In the genomic region with DNA sequence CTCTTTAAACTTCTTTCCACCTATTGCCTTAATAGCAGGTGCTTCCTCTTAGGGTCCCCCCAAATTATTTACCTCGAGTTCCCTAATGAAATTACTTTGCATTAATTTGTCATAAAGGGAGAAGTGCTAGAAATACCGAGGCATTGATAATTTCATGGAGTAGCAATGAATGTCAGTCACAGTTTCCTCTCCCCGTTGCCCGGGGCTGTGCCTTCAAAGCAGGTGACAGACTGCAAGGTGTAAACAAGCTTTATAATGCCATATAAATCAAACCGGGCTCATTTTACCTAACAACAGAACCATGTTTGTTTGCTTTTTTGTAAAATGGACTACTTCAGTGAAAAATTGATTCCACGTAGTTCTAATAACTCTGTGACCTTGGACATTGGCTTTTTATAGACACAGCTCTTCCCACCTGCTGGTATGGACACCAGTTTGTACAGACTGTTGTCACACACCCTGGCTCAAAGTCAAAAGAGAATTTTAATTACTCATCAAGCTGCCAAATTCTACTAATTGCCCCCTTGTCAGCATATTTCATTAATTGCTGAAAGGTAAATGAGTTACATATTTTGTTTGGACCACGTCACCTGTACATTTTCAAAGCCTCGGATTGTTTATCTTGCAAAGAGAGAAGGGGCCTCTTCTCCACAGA, we compare ENCODE assay signal across 19 cellular contexts.
DNase-seq lines count a peak whose midpoint lies in the region; TF ChIP-seq lines count a peak whose summit lies in the region.
"Had no signal": no experiment of that assay in that cellular context is flagged by ENCODE, and none has a peak within 500 bp of the region (broad histone marks: within the 10 kb centered on the region; RNA-seq: fewer than 3 reads in every experiment).

No MANE protein-coding gene starts in this region.

- H3K36me3 ChIP-seq in neural cell (ENCODE audit: insufficient read depth, low read length): no peaks in the 10 kb centered on the region
- H3K36me3 ChIP-seq: SJCRH30, suprapubic skin had no signal

- H3K79me2 ChIP-seq in neural cell (replicated peaks; ENCODE audit: insufficient read depth, low read length): no peaks in the 10 kb centered on the region

- peak overlapping the region; percentile 51 for H3K4me3 ChIP-seq in neural cell (ENCODE audit: low read length)
- H3K4me3 ChIP-seq: SJCRH30, suprapubic skin had no signal

- TF ChIP-seq RAD21 in neural cell (conservative IDR thresholded peaks at IDR 0.05): no peak

- DNase-seq in DMS79 treated with DMSO at 0.1 percent for 48 hours (lab: John Stamatoyannopoulos, UW) (peak; percentile 76), NCI-H146 (lab: John Stamatoyannopoulos, UW) (peak; percentile 96), SHP77 treated with DMSO at 0.1 percent for 48 hours (lab: John Stamatoyannopoulos, UW) (peak; percentile 87), substantia nigra (lab: John Stamatoyannopoulos, UW) (no peak), activated gamma-delta T cell treated with Interleukin-2 at 50 U/mL for 16 hours (no peak), NCI-H2227 treated with DMSO at 0.1 percent for 48 hours (lab: John Stamatoyannopoulos, UW) (no peak)
- DNase-seq: activated CD4-positive, CD25-positive, alpha-beta regulatory T cell; activated CD8-positive, alpha-beta T cell treated with anti-CD3 and anti-CD28 coated beads for 36 hours; activated T-cell treated with anti-CD3 and anti-CD28 coated beads, Interleukin-2, amount 50 U/mL, for 48 hours; CD8-positive, alpha-beta T cell; effector memory CD4-positive, alpha-beta T cell; EL; left cardiac atrium; NCI-H1048; SJCRH30; stimulated activated CD8-positive, alpha-beta memory T cell treated with anti-CD3 and anti-CD28 coated beads, Interleukin-4, amount 100 ng/mL, for 48 hours; T-helper 17 cell had no signal

- H4K20me1 ChIP-seq in neural cell (ENCODE audit: insufficient read depth): no peaks in the 10 kb centered on the region

- H2AFZ ChIP-seq in neural cell (ENCODE audit: low read depth, low read length): no peak overlapping the region

- no peak for TF ChIP-seq CTCF in neural cell (IDR thresholded peaks at IDR 0.05; ENCODE audit: poor library complexity, severe bottlenecking)

- H3K27me3 ChIP-seq in neural cell (ENCODE audit: insufficient read depth, low read depth, low read length): no peaks in the 10 kb centered on the region
- H3K27me3 ChIP-seq: SJCRH30, suprapubic skin had no signal

- no peak overlapping the region for H3K9ac ChIP-seq in neural cell (ENCODE audit: low read length)

- no peak for TF ChIP-seq EP300 in neural cell (conservative IDR thresholded peaks at IDR 0.05; ENCODE audit: poor library complexity, severe bottlenecking)

- no peaks in the 10 kb centered on the region for H3K9me2 ChIP-seq in neural cell (ENCODE audit: insufficient read depth, low read length)

- peaks cover 4% of the 10 kb centered on the region for H3F3A ChIP-seq in neural cell (ENCODE audit: insufficient read depth, low read length, poor library complexity, severe bottlenecking)

- peak overlapping the region; percentile 58 for H3K27ac ChIP-seq in neural cell (ENCODE audit: low read length)
- no peak overlapping the region for H3K27ac ChIP-seq in substantia nigra (ENCODE audit: low read depth, low read length, poor library complexity, severe bottlenecking)
- H3K27ac ChIP-seq: SJCRH30, suprapubic skin had no signal

- no peak overlapping the region for H3K4me2 ChIP-seq in neural cell (ENCODE audit: low read length)

- H3K9me3 ChIP-seq in neural cell (ENCODE audit: low read length): no peaks in the 10 kb centered on the region
- H3K9me3 ChIP-seq: SJCRH30, suprapubic skin had no signal

TF ChIP-seq in neural cell, 6 proteins besides CTCF, POLR2A, EP300 and RAD21:
- TF ChIP-seq REST (IDR thresholded peaks at IDR 0.05; ENCODE audit: borderline replicate concordance): no peak
- TF ChIP-seq EZH2 (IDR thresholded peaks at IDR 0.05; ENCODE audit: borderline replicate concordance, insufficient read depth, low read length, poor library complexity, severe bottlenecking): no peak
- no peak for TF ChIP-seq TAF1 (IDR thresholded peaks at IDR 0.05; ENCODE audit: low read depth)
- no peak for TF ChIP-seq MXI1 (conservative IDR thresholded peaks at IDR 0.05; ENCODE audit: poor library complexity, severe bottlenecking)
- no peak for TF ChIP-seq SMC3 (conservative IDR thresholded peaks at IDR 0.05; ENCODE audit: poor library complexity)
- no peak for TF ChIP-seq POLR2AphosphoS5 (IDR thresholded peaks at IDR 0.05)

Comparison
In these comparisons a context has a peak if more than half of its experiments do, and no peak if none do; other contexts are left out.
1. DNase-seq: peak in DMS79 treated with DMSO at 0.1 percent for 48 hours (single experiment), NCI-H146 (single experiment) and SHP77 treated with DMSO at 0.1 percent for 48 hours (single experiment); none in substantia nigra (0 of 49), activated gamma-delta T cell treated with Interleukin-2 at 50 U/mL for 16 hours (single experiment) and NCI-H2227 treated with DMSO at 0.1 percent for 48 hours (single experiment).